ENCODE assay signal across 11 cellular contexts in the genomic region with DNA sequence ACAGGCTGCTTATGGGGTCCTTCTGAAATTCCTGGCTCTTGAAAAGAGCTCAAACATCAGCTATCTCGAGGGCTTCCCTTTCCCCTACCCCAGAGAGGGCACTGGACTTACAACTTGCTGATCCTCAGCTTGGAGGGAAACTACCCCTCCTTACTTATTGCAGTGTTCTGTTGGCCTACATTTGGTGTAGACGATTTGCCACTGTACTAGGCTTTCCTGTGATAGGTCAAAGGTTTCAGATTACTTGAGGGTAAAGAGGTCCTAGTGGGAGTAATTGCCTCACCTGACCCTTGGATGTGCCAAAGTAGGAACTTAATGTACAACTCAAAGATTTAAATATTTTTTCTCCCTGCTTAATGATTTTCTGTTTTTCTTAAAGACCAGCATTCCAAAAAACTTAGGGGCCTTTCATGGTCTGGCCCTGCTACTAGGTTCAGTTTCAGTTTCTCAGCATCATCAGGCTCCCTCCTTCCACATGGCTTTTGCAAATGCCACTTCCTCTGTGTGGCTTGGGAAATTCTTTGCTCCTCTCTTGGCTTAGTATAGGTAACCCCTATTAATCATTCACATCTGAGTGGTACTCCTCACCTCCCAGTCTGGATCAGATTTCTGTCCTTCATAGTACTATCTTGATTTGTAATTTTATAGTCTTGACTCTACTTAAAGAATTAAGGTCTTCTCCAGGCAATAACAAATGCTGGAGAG. TPM values are rescaled to one million over a fixed set of nuclear protein-coding genes. Genes with fewer than 3 reads are reported as not detected.
DNase-seq lines count a peak whose midpoint lies in the region; ATAC-seq and TF ChIP-seq lines count a peak whose summit lies in the region.
"Had no signal": no experiment of that assay in that cellular context is flagged by ENCODE, and none has a peak within 500 bp of the region (broad histone marks: within the 10 kb centered on the region; RNA-seq: fewer than 3 reads in every experiment).

No MANE protein-coding gene starts in this region.

- H3K27ac ChIP-seq in left lung: peak overlapping the region in 1 of 2 donors; percentile 57

- H3K27me3 ChIP-seq in left lung: no peaks in the 10 kb centered on the region

- DNase-seq in left lung (no peak), iPS-NIHi7 (ENCODE audit: extremely low spot score) (no peak), cerebellum (ENCODE audit: low spot score) (no peak)
- DNase-seq in activated CD4-positive, alpha-beta T cell treated with anti-CD3 and anti-CD28 coated beads, Interleukin-2, amount 50 U/mL, for 48 hours: no peak
- DNase-seq: activated CD4-positive, alpha-beta T cell treated with anti-CD3 and anti-CD28 coated beads for 48 hours; activated naive CD4-positive, alpha-beta T cell; occipital lobe had no signal

- H3K4me1 ChIP-seq in left lung: peaks cover 4 to 37% of the 10 kb centered on the region in 2 donors

- no peak overlapping the region for H3K4me3 ChIP-seq in left lung

- ATAC-seq in GM18511 (IDR thresholded peaks at IDR 0.05; ENCODE audit: unreplicated experiment) (peak; percentile 80), GM21423 (IDR thresholded peaks at IDR 0.05; ENCODE audit: unreplicated experiment) (peak; percentile 86), HG03354 (IDR thresholded peaks at IDR 0.05; ENCODE audit: poor library complexity, severe bottlenecking, unreplicated experiment) (peak; percentile 70), left lung (peak; percentile 74), HG03095 (IDR thresholded peaks at IDR 0.05; ENCODE audit: unreplicated experiment) (no peak)

- H3K36me3 ChIP-seq in left lung: no peaks in the 10 kb centered on the region

- no peaks in the 10 kb centered on the region for H3K9me3 ChIP-seq in left lung

- TF ChIP-seq CTCF in left lung (IDR thresholded peaks at IDR 0.05): no peak

- intact Hi-C loops in left lung (cut with DNase I): no loop called here

RNA-seq across cellular contexts. Expression of gene CYSTM1, which starts 32.4 kb away (rescaled TPM):
- total RNA-seq in left lung (10 to 100 TPM; 85.2 to 90.4 TPM), cerebellum (4.4 TPM)

Comparison
In these comparisons a context has a peak if more than half of its experiments do, and no peak if none do; other contexts are left out.
1. RNA of gene CYSTM1, which starts 32.4 kb away (total RNA-seq): 85.2 to 90.4 TPM in left lung; 4.4 TPM in cerebellum (single experiment); every median in the first group is over 10 times any median in the second.